10 cellular contexts compared by ENCODE assay signal in the genomic region with DNA sequence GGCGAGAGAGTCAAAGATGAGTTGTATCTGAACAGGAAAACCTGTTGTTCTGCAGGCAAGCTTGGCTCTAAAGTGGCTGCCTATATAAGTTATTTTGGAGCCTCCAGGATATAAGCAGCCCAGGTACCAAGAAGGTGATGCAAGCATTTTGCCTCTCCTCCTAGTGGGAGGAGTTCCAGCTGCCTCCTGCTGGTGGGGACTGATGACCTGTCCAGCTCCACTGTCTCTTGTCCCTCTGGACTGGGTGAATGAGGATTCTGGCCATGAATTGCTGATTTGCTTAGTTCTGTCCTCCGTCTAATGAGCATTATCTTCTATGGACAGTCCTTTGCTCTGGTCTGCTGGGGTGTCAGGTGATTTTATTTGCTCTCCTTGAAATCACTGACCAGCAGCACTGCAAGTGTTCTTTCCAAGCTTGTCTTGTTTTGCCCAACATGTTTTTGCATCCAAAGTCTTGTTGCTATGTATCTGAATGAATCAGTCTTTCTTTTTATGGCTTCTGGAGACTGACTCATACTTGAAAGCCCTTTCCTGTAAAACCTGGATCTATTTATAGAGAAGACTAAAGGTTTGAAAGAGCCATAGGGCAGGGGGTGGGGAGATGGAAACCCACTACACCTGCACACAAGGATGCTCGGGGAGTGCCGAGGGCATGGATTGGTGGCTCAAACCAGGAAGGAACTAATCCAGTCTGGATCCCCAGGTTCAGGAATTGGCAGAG. TPM values are rescaled to one million over a fixed set of nuclear protein-coding genes. Genes with fewer than 3 reads are reported as not detected.
DNase-seq lines count a peak whose midpoint lies in the region; ATAC-seq and TF ChIP-seq lines count a peak whose summit lies in the region.
"Had no signal": no experiment of that assay in that cellular context is flagged by ENCODE, and none has a peak within 500 bp of the region (broad histone marks: within the 10 kb centered on the region; RNA-seq: fewer than 3 reads in every experiment).

No MANE protein-coding gene starts in this region.

- H2BK15ac ChIP-seq in mesendoderm (replicated peaks; ENCODE audit: low read depth), result no peak overlapping the region

- H3K18ac ChIP-seq in mesendoderm (ENCODE audit: low read length), result no peak overlapping the region

- no peak overlapping the region for H4K8ac ChIP-seq in mesendoderm (ENCODE audit: low read depth, low read length)

- H3K27ac Mint-ChIP-seq in T-cell, result no peak overlapping the region

- H3K23ac ChIP-seq in mesendoderm (ENCODE audit: low read length), result no peak overlapping the region

- no peak overlapping the region for H3K56ac ChIP-seq in mesendoderm (ENCODE audit: low read length)

- CTCF ChIA-PET in BJ (lab: Yijun Ruan, JAX), result interaction anchor here (1.4 to 3.9 kb wide), 4 partner anchors 10 to 19 kb away, joined by 3 to 18 read pairs (median 4); no protein-coding TSS in a partner anchor
- CTCF ChIA-PET in T-cell (lab: Charles Lee), result interaction anchor here in 1 of 2 donors (0.5 kb wide), 1 partner anchor 17 kb away, joined by 3 read pairs; no protein-coding TSS in a partner anchor

- H2BK5ac ChIP-seq in mesendoderm (ENCODE audit: low read length), result no peak overlapping the region

- H3K27me3 Mint-ChIP-seq in T-cell, result no peaks in the 10 kb centered on the region

- TF ChIP-seq CTCF in BJ (IDR thresholded peaks at IDR 0.05; ENCODE audit: insufficient read depth, low read depth, low read length), result peak; percentile 31

- no peaks in the 10 kb centered on the region for H3K79me2 ChIP-seq in mesendoderm (ENCODE audit: control insufficient read depth, insufficient read depth, low read length)

- peak; percentile 91 for DNase-seq in BJ (ENCODE audit: low read depth)
- DNase-seq in NCI-H226, result peak; percentile 78
- peak; percentile 31 for DNase-seq in mesendoderm
- DNase-seq in cerebellar cortex (ENCODE audit: low spot score), result no peak
- DNase-seq in T-cell, result no peak
- DNase-seq: activated CD8-positive, alpha-beta memory T cell treated with anti-CD3 and anti-CD28 coated beads, Interleukin-2, amount 50 U/mL, for 4 hours; NCI-H526 treated with DMSO at 0.1 percent for 48 hours had no signal

- no peaks in the 10 kb centered on the region for H3K36me3 Mint-ChIP-seq in T-cell

- H2AK5ac ChIP-seq in mesendoderm (ENCODE audit: low read length), result no peak overlapping the region

- H3K27me3 ChIP-seq in BJ (ENCODE audit: control insufficient read depth, insufficient read depth, low read length) (no peaks in the 10 kb centered on the region), duodenal mucosa (ENCODE audit: control insufficient read depth in 1 of 2, insufficient read depth in 2 of 2, low read length in 2 of 2) (no peaks in the 10 kb centered on the region), mesendoderm (ENCODE audit: insufficient read depth, low read length, poor library complexity) (no peaks in the 10 kb centered on the region)

- ATAC-seq in T-cell (replicated peaks in 1 of 4), result no peak
- ATAC-seq in HG03378 (IDR thresholded peaks at IDR 0.05; ENCODE audit: unreplicated experiment), result no peak
- ATAC-seq in HG02884 (IDR thresholded peaks at IDR 0.05; ENCODE audit: unreplicated experiment), result no peak

- H3K4me1 Mint-ChIP-seq in T-cell, result no peaks in the 10 kb centered on the region

- no peak overlapping the region for H3K4me3 ChIP-seq in BJ (ENCODE audit: low read depth, low read length)
- H3K4me3 ChIP-seq in duodenal mucosa (ENCODE audit: low read depth in 1 of 2, low read length in 2 of 2), result no peak overlapping the region
- H3K4me3 ChIP-seq in mesendoderm (ENCODE audit: low read length), result no peak overlapping the region

- H3K79me1 ChIP-seq in mesendoderm (ENCODE audit: low read length), result no peaks in the 10 kb centered on the region

- H3K4ac ChIP-seq in mesendoderm (ENCODE audit: low read depth, low read length), result no peak overlapping the region

- H3K9me3 Mint-ChIP-seq in T-cell, result peaks cover 0 to 5% (median 3%) of the 10 kb centered on the region in 3 donors

- no peak overlapping the region for H4K5ac ChIP-seq in mesendoderm (ENCODE audit: low read length)

- no peaks in the 10 kb centered on the region for H3K9me3 ChIP-seq in duodenal mucosa (ENCODE audit: control insufficient read depth in 1 of 2, low read length in 2 of 2)

- H3K4me2 ChIP-seq in mesendoderm (ENCODE audit: low read length), result no peak overlapping the region

- H3K9ac ChIP-seq in duodenal mucosa (ENCODE audit: low read depth in 1 of 2, low read length in 2 of 2) (no peak overlapping the region), mesendoderm (ENCODE audit: low read length) (no peak overlapping the region)

- H3K27ac ChIP-seq in duodenal mucosa (ENCODE audit: low read depth, low read length), result peak overlapping the region; percentile 23
- H3K27ac ChIP-seq in mesendoderm (ENCODE audit: low read depth, low read length), result no peak overlapping the region

- POLR2A ChIA-PET in BJ (lab: Charles Lee), result interaction anchor here (0.6 kb wide), 1 partner anchor 20 kb away, joined by 3 read pairs; no protein-coding TSS in a partner anchor
- POLR2A ChIA-PET in T-cell (lab: Charles Lee), result no interaction called here

- H3K36me3 ChIP-seq in BJ (ENCODE audit: control insufficient read depth, insufficient read depth, low read length) (no peaks in the 10 kb centered on the region), duodenal mucosa (ENCODE audit: control insufficient read depth in 1 of 2, insufficient read depth in 2 of 2, low read length in 2 of 2) (no peaks in the 10 kb centered on the region), mesendoderm (ENCODE audit: control insufficient read depth, insufficient read depth, low read length) (no peaks in the 10 kb centered on the region)

- no peak overlapping the region for H2BK120ac ChIP-seq in mesendoderm (ENCODE audit: low read depth, low read length)

- H3K4me1 ChIP-seq in duodenal mucosa (ENCODE audit: control insufficient read depth in 1 of 2, insufficient read depth in 2 of 2, low read length in 2 of 2) (peaks cover 20 to 32% of the 10 kb centered on the region in 2 donors), mesendoderm (ENCODE audit: control insufficient read depth, low read depth, low read length) (no peaks in the 10 kb centered on the region)

- WGBS in mesendoderm (ENCODE audit: extremely low coverage, insufficient coverage, low lambda C conversion rate), result no CpG with 5 or more reads among the region's 4 CpGs

- no peak overlapping the region for H3K4me3 Mint-ChIP-seq in T-cell

RNA-seq across cellular contexts. Expression of a gene that starts 40.6 kb away (rescaled TPM):
- 60.0 and 76.5 TPM in 2 replicates for polyA plus RNA-seq in BJ (2011; rRNA removed)
- polyA minus RNA-seq in BJ (2011; rRNA and poly(A)+ RNA removed), result 34.8 and 38.1 TPM in 2 replicates
- 3.3 TPM for polyA plus RNA-seq in mesendoderm (2013, experiment 1 of 2)
- 3.3 TPM for polyA plus RNA-seq in mesendoderm (2013, experiment 2 of 2)
- total RNA-seq in T-cell, result 1 to 10 TPM in 4 of 5 donors, under 1 TPM in 1; 0.93 to 3.0 (median 2.3) TPM

RNA-seq across cellular contexts. Expression of a gene that starts 42.4 kb away (rescaled TPM):
- 23.1 and 36.4 TPM in 2 replicates for polyA plus RNA-seq in BJ (2011; rRNA removed)
- polyA minus RNA-seq in BJ (2011; rRNA and poly(A)+ RNA removed), result 26.8 and 35.1 TPM in 2 replicates
- polyA plus RNA-seq in mesendoderm (2013, experiment 1 of 2), result 73.2 TPM
- 72.6 TPM for polyA plus RNA-seq in mesendoderm (2013, experiment 2 of 2)
- 10 to 100 TPM; 49.5 to 60.9 (median 55.3) TPM for total RNA-seq in T-cell

RNA-seq across cellular contexts. Expression of a gene that starts 42.5 kb away (rescaled TPM):
- 1.7 and 2.5 TPM in 2 replicates for polyA plus RNA-seq in BJ (2011; rRNA removed)
- 1.8 and 1.9 TPM in 2 replicates for polyA minus RNA-seq in BJ (2011; rRNA and poly(A)+ RNA removed)
- polyA plus RNA-seq in mesendoderm (2013, experiment 1 of 2), result 4.9 TPM
- 5.1 TPM for polyA plus RNA-seq in mesendoderm (2013, experiment 2 of 2)
- total RNA-seq in T-cell, result 10 to 100 TPM; 15.6 to 20.4 (median 16.9) TPM

RNA-seq across cellular contexts. Expression of a gene that starts 53.4 kb away (rescaled TPM):
- polyA plus RNA-seq in BJ (2011; rRNA removed), result not detected in 2 replicates
- polyA minus RNA-seq in BJ (2011; rRNA and poly(A)+ RNA removed), result 0.41 TPM in 1 of 2 replicates, not detected in the other
- not detected for polyA plus RNA-seq in mesendoderm (2013, experiment 1 of 2)
- polyA plus RNA-seq in mesendoderm (2013, experiment 2 of 2), result not detected
- total RNA-seq in T-cell, result not detected

Comparison
In these comparisons a context has a peak if more than half of its experiments do, and no peak if none do; other contexts are left out.
1. DNase-seq: peak in BJ (single experiment), NCI-H226 (single experiment) and mesendoderm (single experiment); none in cerebellar cortex (single experiment) and T-cell (0 of 34).